ENCODE assay signal across 8 cellular contexts in the genomic region with DNA sequence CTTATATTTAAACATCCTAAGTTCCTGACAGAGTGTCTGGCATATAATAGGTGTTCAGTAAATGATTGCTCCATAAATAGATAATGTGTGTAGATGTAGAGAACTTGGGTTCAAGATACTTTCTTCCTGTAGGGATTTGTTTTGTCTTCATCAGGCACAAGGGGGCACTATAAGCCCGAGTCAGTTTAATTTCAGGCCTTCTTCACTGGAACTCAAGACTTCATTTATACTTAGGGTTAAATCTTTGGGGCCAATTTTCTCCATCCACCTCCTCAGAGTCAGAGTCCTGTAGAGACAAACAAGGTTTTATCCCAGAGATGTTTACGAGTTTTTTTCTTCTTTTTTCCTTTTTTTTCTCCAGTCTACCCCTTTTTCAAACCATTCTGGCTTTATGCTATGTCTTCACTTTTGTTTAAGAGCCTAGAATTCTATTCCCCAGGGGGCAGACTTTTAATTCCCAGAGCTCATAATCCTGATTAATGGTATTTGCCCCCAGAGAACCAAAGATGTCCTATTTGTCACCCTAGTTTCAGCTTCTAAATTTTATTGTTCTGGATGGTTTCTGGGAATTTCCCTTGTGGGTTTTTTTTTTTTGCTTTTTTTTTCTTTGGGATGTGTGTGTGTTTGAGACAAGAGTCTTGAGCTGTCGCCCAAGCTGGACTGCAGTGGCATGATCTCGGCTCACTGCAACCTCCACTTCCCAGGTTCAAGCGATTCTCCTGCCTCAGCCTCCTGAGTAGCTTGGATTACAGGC.
DNase-seq lines count a peak whose midpoint lies in the region; ATAC-seq and TF ChIP-seq lines count a peak whose summit lies in the region.

No MANE protein-coding gene starts in this region.

- no peaks in the 10 kb centered on the region for H3K36me3 Mint-ChIP-seq in IgD-negative memory B cell
- peaks cover 25% of the 10 kb centered on the region for H3K36me3 Mint-ChIP-seq in central memory CD8-positive, alpha-beta T cell (ENCODE audit: insufficient read depth)

- H2BK15ac ChIP-seq in mesendoderm (replicated peaks; ENCODE audit: low read depth): no peak overlapping the region

- no peaks in the 10 kb centered on the region for H3K27me3 Mint-ChIP-seq in IgD-negative memory B cell
- H3K27me3 Mint-ChIP-seq in central memory CD8-positive, alpha-beta T cell: no peaks in the 10 kb centered on the region

- H3K4me1 ChIP-seq in mesendoderm (ENCODE audit: control insufficient read depth, low read depth, low read length): no peaks in the 10 kb centered on the region

- no peak overlapping the region for H3K4me3 ChIP-seq in mesendoderm (ENCODE audit: low read length)

- H3K27ac ChIP-seq in mesendoderm (ENCODE audit: low read depth, low read length): no peak overlapping the region

- H3K27ac Mint-ChIP-seq in IgD-negative memory B cell: peak overlapping the region in 2 of 3 donors; percentile 71 to 73
- peak overlapping the region; percentile 61 for H3K27ac Mint-ChIP-seq in central memory CD8-positive, alpha-beta T cell (ENCODE audit: low read depth)

- H3K4me2 ChIP-seq in mesendoderm (ENCODE audit: low read length): no peak overlapping the region

- H3K27me3 ChIP-seq in mesendoderm (ENCODE audit: insufficient read depth, low read length, poor library complexity): no peaks in the 10 kb centered on the region

- ATAC-seq in central memory CD8-positive, alpha-beta T cell (replicated peaks; ENCODE audit: extremely low read depth, poor library complexity, severe bottlenecking): no peak
- ATAC-seq in omental fat pad (ENCODE audit: low FRiP score): no peak

- H2AK5ac ChIP-seq in mesendoderm (ENCODE audit: low read length): no peak overlapping the region

- no peak overlapping the region for H3K18ac ChIP-seq in mesendoderm (ENCODE audit: low read length)

- H3K79me1 ChIP-seq in mesendoderm (ENCODE audit: low read length): no peaks in the 10 kb centered on the region

- H3K79me2 ChIP-seq in mesendoderm (ENCODE audit: control insufficient read depth, insufficient read depth, low read length): no peaks in the 10 kb centered on the region

- H3K23ac ChIP-seq in mesendoderm (ENCODE audit: low read length): no peak overlapping the region

- peak; percentile 27 for DNase-seq in NCI-H2107 treated with DMSO at 0.1 percent for 48 hours (lab: John Stamatoyannopoulos, UW; ENCODE audit: unreplicated experiment)
- no peak for DNase-seq in NCI-H2107 (lab: John Stamatoyannopoulos, UW)
- peak; percentile 67 for DNase-seq in SK-N-DZ (ENCODE audit: low spot score)
- DNase-seq in central memory CD8-positive, alpha-beta T cell (ENCODE audit: low spot score in 2 of 2): peak in 1 of 2 donors; percentile 52
- peak; percentile 83 for DNase-seq in mesendoderm
- DNase-seq in omental fat pad (ENCODE audit: low spot score): no peak
- DNase-seq in cortex of kidney (lab: John Stamatoyannopoulos, UW): no peak

- H2BK5ac ChIP-seq in mesendoderm (ENCODE audit: low read length): no peak overlapping the region

- H3K4me1 Mint-ChIP-seq in IgD-negative memory B cell: peaks cover 19 to 36% (median 20%) of the 10 kb centered on the region in 3 donors
- H3K4me1 Mint-ChIP-seq in central memory CD8-positive, alpha-beta T cell: peaks cover 29% of the 10 kb centered on the region

- no peak overlapping the region for H4K8ac ChIP-seq in mesendoderm (ENCODE audit: low read depth, low read length)

- H4K5ac ChIP-seq in mesendoderm (ENCODE audit: low read length): no peak overlapping the region

- H3K4ac ChIP-seq in mesendoderm (ENCODE audit: low read depth, low read length): no peak overlapping the region

- no CpG with 5 or more reads among the region's 5 CpGs for WGBS in mesendoderm (ENCODE audit: extremely low coverage, insufficient coverage, low lambda C conversion rate)

- H3K9me3 Mint-ChIP-seq in IgD-negative memory B cell: no peaks in the 10 kb centered on the region
- H3K9me3 Mint-ChIP-seq in central memory CD8-positive, alpha-beta T cell: no peaks in the 10 kb centered on the region

- H3K9ac ChIP-seq in mesendoderm (ENCODE audit: low read length): no peak overlapping the region

- no peak overlapping the region for H2BK120ac ChIP-seq in mesendoderm (ENCODE audit: low read depth, low read length)

- TF ChIP-seq CTCF in omental fat pad (IDR thresholded peaks at IDR 0.05): no peak

- H3K36me3 ChIP-seq in mesendoderm (ENCODE audit: control insufficient read depth, insufficient read depth, low read length): no peaks in the 10 kb centered on the region

- no peak overlapping the region for H3K56ac ChIP-seq in mesendoderm (ENCODE audit: low read length)

- H3K4me3 Mint-ChIP-seq in IgD-negative memory B cell: peak overlapping the region in 3 of 4 donors; percentile 35 to 76 (median 50)
- H3K4me3 Mint-ChIP-seq in central memory CD8-positive, alpha-beta T cell: no peak overlapping the region

Comparison
In these comparisons a context has a peak if more than half of its experiments do, and no peak if none do; other contexts are left out.
1. DNase-seq: peak in NCI-H2107 treated with DMSO at 0.1 percent for 48 hours (single experiment), SK-N-DZ (single experiment) and mesendoderm (single experiment); none in NCI-H2107 (single experiment), omental fat pad (single experiment) and cortex of kidney (single experiment).